In the genomic region with DNA sequence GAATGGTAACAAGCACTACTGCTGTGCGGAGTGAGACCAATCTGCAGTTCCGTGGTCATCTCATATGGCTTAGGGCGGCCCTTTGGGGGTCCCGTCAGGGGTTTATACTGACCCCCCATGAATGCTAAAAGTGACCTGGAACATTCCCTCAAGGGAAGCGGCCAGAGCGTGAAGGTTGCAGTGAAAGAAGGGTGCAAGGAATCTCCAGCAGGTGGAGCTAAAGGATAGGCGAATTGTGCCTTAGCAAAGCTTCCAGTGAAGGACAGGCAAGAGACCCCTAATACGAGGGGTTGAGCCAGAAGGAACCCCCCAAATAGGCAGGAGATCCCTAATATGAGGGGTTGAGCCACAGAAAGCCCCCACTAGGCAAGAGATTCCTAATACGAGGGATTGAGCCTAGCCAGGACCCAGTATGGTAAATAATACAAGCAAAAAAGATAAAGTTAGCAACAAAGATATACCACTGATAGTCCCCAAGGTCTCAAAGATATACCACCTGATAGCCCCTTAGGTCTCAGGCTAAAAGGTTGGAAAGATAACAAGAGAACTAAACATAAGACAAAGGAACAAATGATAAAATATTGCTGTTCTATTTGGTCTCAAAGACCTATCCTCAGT, we compare ENCODE assay signal across 1 cellular context.
TF ChIP-seq lines count a peak whose summit lies in the region.

No MANE protein-coding gene starts in this region.

TF ChIP-seq in IMR-90, 13 proteins besides CTCF, POLR2A, EP300 and RAD21:
- TF ChIP-seq SMC3 (IDR thresholded peaks at IDR 0.05; ENCODE audit: low read depth, low read length) (peak; percentile 76), FOS (IDR thresholded peaks at IDR 0.05; ENCODE audit: low read depth, low read length) (no peak), MAFK (IDR thresholded peaks at IDR 0.05; ENCODE audit: low read depth, low read length) (no peak), ELK1 (IDR thresholded peaks at IDR 0.05; ENCODE audit: borderline replicate concordance, low read depth, low read length) (no peak)
